Comparison of ENCODE assay signal across 14 cellular contexts in the genomic region with DNA sequence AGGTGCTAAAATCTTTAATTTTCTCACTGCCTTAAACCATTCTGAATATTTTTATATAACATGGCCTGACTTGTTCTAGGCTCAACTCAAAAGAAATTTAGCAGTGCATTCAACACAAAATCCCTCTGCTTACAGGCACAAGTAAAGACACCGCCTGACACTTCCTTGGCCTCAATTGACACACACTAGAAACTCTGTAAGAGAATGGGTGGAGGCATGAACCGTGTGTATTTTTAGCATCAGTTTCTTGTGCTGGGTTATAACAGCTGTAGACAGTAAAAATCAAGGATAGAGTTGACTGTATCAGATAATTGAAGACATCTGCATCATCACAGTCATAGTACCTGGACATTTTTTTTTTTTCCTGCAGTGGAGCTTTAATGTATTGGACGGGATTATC.
"Had no signal": no experiment of that assay in that cellular context is flagged by ENCODE, and none has a peak within 500 bp of the region (broad histone marks: within the 10 kb centered on the region; RNA-seq: fewer than 3 reads in every experiment).

No MANE protein-coding gene starts in this region.

- H3K27ac ChIP-seq: adrenal gland, breast epithelium, tibial artery had no signal

- DNase-seq: activated CD4-positive, alpha-beta T cell treated with anti-CD3 and anti-CD28 coated beads, Interleukin-2, amount 50 U/mL, for 4 hours; activated gamma-delta T cell; adrenal gland; dermis blood vessel endothelial cell; hippocampal formation; left colon; naive B cell; stimulated activated CD4-positive, alpha-beta T cell treated with anti-CD3 and anti-CD28 coated beads, Interleukin-2, amount 100 ng/mL, for 24 hours; stimulated activated naive CD4-positive, alpha-beta T cell treated with Interleukin-2 at 50 U/mL for 16 hours; SW 1271; T-helper 2 cell; tibial artery had no signal

- H3K27me3 ChIP-seq: adrenal gland, breast epithelium, tibial artery had no signal

- H3K4me3 ChIP-seq: adrenal gland, breast epithelium, lung, tibial artery had no signal

- H3K4me1 ChIP-seq: adrenal gland, breast epithelium, tibial artery had no signal

- H3K9me3 ChIP-seq: adrenal gland, breast epithelium, tibial artery had no signal

- H3K36me3 ChIP-seq: adrenal gland, breast epithelium, tibial artery had no signal

- ATAC-seq: left colon had no signal
